ENCODE assay signal across 2 cellular contexts in the genomic region with DNA sequence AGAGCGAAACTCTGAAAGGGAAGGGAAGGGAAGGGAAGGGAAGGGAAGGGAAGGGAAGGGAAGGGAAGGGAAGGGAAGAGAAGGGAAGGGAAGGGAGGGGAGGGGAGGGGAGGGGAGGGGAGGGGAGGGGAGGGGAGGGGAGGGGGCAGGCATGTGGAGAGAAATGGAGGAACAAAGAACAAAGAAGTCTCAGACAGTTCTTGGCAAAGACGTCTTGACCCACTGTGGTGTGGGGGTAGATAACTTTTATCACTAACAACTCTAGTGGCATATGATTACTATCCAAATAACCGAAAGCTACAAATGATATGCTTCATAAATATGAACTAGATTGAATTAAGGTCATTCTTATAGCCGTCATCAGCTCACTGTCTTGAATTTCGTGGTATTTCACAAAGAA.
TF ChIP-seq lines count a peak whose summit lies in the region.

No MANE protein-coding gene starts in this region.

TF ChIP-seq in HepG2, 621 proteins besides CTCF, POLR2A, EP300 and RAD21:
- peak; percentile 95 for TF ChIP-seq HNRNPK (IDR thresholded peaks at IDR 0.05; ENCODE audit: low read depth, low read length, poor library complexity, severe bottlenecking)
- no peak for TF ChIP-seq DPF2 (CRISPR knock-in tag; IDR thresholded peaks at IDR 0.05; ENCODE audit: borderline replicate concordance, low read depth)
- TF ChIP-seq PCBP1 (IDR thresholded peaks at IDR 0.05; ENCODE audit: borderline replicate concordance, low read depth, low read length): 0 out of 2 replicates have a peak, but pooled peaks have one; percentile 40

TF ChIP-seq in K562, 482 proteins besides CTCF, POLR2A, EP300 and RAD21:
- peak; percentile 31 for TF ChIP-seq PCBP1 (IDR thresholded peaks at IDR 0.05; ENCODE audit: low read depth, low read length, poor library complexity, severe bottlenecking)
- TF ChIP-seq KAT7 (CRISPR knock-in tag; IDR thresholded peaks at IDR 0.05; ENCODE audit: borderline replicate concordance): no peak
- no peak for TF ChIP-seq HNRNPLL (IDR thresholded peaks at IDR 0.05; ENCODE audit: low read depth, low read length, poor library complexity, severe bottlenecking)
- TF ChIP-seq ZNF764 (CRISPR knock-in tag; IDR thresholded peaks at IDR 0.05; ENCODE audit: low read depth): no peak
